In genomic region chr1:93607814-93608187, GRCh38 we compare ENCODE assay signal across 8 cellular contexts.
DNase-seq lines count a peak whose midpoint lies in the region; ATAC-seq and TF ChIP-seq lines count a peak whose summit lies in the region.

No MANE protein-coding gene starts in this region.

- intact Hi-C loops in right cardiac atrium (cut with DNase I) (no loop called here), uterus (cut with DNase I; ENCODE audit: low total_unique reads) (no loop called here)

- ATAC-seq in GM18508 (IDR thresholded peaks at IDR 0.05; ENCODE audit: insufficient read depth, unreplicated experiment) (peak; percentile 88), GM21619 (IDR thresholded peaks at IDR 0.05; ENCODE audit: unreplicated experiment) (peak; percentile 94), right cardiac atrium (peak; percentile 6 to 20)

- peaks cover 35% of the 10 kb centered on the region for H3K4me1 ChIP-seq in right cardiac atrium (ENCODE audit: control insufficient read depth, insufficient read depth, low read length)
- peaks cover 0 to 3% of the 10 kb centered on the region in 2 donors for H3K4me1 ChIP-seq in uterus

- no peak for TF ChIP-seq POLR2A in uterus (IDR thresholded peaks at IDR 0.05)

- no peaks in the 10 kb centered on the region for H3K36me3 ChIP-seq in uterus

- peak; percentile 58 for DNase-seq in MV-4-11 (lab: John Stamatoyannopoulos, UW)
- DNase-seq in right cardiac atrium = no peak
- DNase-seq in uterus = no peak
- DNase-seq in NCI-H82 (lab: John Stamatoyannopoulos, UW) = no peak
- no peak for DNase-seq in T-helper 9 cell
- no peak for DNase-seq in T1000 (lab: John Stamatoyannopoulos, UW)

- H3K27me3 ChIP-seq in right cardiac atrium (ENCODE audit: control insufficient read depth, insufficient read depth) (no peaks in the 10 kb centered on the region), uterus (no peaks in the 10 kb centered on the region)

- no peak for TF ChIP-seq CTCF in uterus (IDR thresholded peaks at IDR 0.05)

- H3K9me3 ChIP-seq in right cardiac atrium (ENCODE audit: control insufficient read depth, low read length) = no peaks in the 10 kb centered on the region
- H3K9me3 ChIP-seq in uterus = no peaks in the 10 kb centered on the region

- WGBS in right cardiac atrium = 67% methylated on average over 5 of the region's 5 CpGs

- H3K4me3 ChIP-seq in right cardiac atrium (ENCODE audit: low read length) = no peak overlapping the region
- no peak overlapping the region for H3K4me3 ChIP-seq in uterus

- H3K27ac ChIP-seq in right cardiac atrium (ENCODE audit: low read length) (peak overlapping the region; percentile 36), uterus (peak overlapping the region; percentile 47 to 61)

Comparison
In these comparisons a context has a peak if more than half of its experiments do, and no peak if none do; other contexts are left out.
1. ATAC-seq: peak in every context shown above with its lines; median percentile 94 in GM21619; 88 in GM18508; 13 in right cardiac atrium.